ENCODE assay signal across 26 cellular contexts in genomic region chr3:162774613-162775100, GRCh38.
"Had no signal": no experiment of that assay in that cellular context is flagged by ENCODE, and none has a peak within 500 bp of the region (broad histone marks: within the 10 kb centered on the region; RNA-seq: fewer than 3 reads in every experiment).

No MANE protein-coding gene starts in this region.

- H3K36me3 ChIP-seq: esophagus squamous epithelium, gastroesophageal sphincter, neutrophil, spleen, tibial artery, upper lobe of left lung, uterus had no signal

- H3K4me1 ChIP-seq: esophagus squamous epithelium, gastroesophageal sphincter, psoas muscle, spleen, tibial artery, upper lobe of left lung had no signal

- H3K27ac ChIP-seq: epithelial cell of prostate, esophagus squamous epithelium, gastroesophageal sphincter, neutrophil, psoas muscle, spleen, tibial artery, upper lobe of left lung, uterus had no signal

- H3K27me3 ChIP-seq: esophagus squamous epithelium, gastroesophageal sphincter, neutrophil, spleen, tibial artery, upper lobe of left lung, uterus had no signal

- DNase-seq: effector memory CD4-positive, alpha-beta T cell; esophagus squamous epithelium; foreskin fibroblast; glutamatergic neuron; kidney; left colon; left ventricle myocardium superior; mesenchymal stem cell; naive B cell; psoas muscle; retina; spleen; stimulated activated CD4-positive, alpha-beta T cell treated with anti-CD3 and anti-CD28 coated beads, Interleukin-15, amount 100 ng/mL, for 24 hours; stimulated activated CD4-positive, alpha-beta T cell treated with anti-CD3 and anti-CD28 coated beads, Interleukin-1b, Interleukin-23, amount 100 ng/mL, for 48 hours; stimulated activated CD4-positive, alpha-beta T cell treated with anti-CD3 and anti-CD28 coated beads, Interleukin-4, amount 100 ng/mL, for 24 hours; tibial artery; upper lobe of left lung; uterus had no signal

- H3K4me3 Mint-ChIP-seq: naive B cell; nephron; stimulated activated memory B cell treated with anti-CD40 and anti-IgM and Interleukin-4, amounts not matched to agents 10 μg/mL and 1 μg/mL and 100 μg/mL, for 72 hours; stimulated activated naive CD8-positive, alpha-beta T cell treated with anti-CD3 and anti-CD28 coated beads, Interleukin-15, Interleukin-2, amounts not matched to agents 100 ng/mL and 50 ng/mL, for 24 hours had no signal

- H3K4me1 Mint-ChIP-seq: naive B cell; stimulated activated memory B cell treated with anti-CD40 and anti-IgM and Interleukin-4, amounts not matched to agents 10 μg/mL and 1 μg/mL and 100 μg/mL, for 72 hours had no signal

- H3K27me3 Mint-ChIP-seq: naive B cell; stimulated activated memory B cell treated with anti-CD40 and anti-IgM and Interleukin-4, amounts not matched to agents 10 μg/mL and 1 μg/mL and 100 μg/mL, for 72 hours; stimulated activated naive CD8-positive, alpha-beta T cell treated with anti-CD3 and anti-CD28 coated beads, Interleukin-15, Interleukin-2, amounts not matched to agents 100 ng/mL and 50 ng/mL, for 24 hours had no signal

- H3K27ac Mint-ChIP-seq: naive B cell; nephron; stimulated activated memory B cell treated with anti-CD40 and anti-IgM and Interleukin-4, amounts not matched to agents 10 μg/mL and 1 μg/mL and 100 μg/mL, for 72 hours; stimulated activated naive CD8-positive, alpha-beta T cell treated with anti-CD3 and anti-CD28 coated beads, Interleukin-15, Interleukin-2, amounts not matched to agents 100 ng/mL and 50 ng/mL, for 24 hours had no signal

- H3K9me3 Mint-ChIP-seq: nephron had no signal

- H3K36me3 Mint-ChIP-seq: naive B cell; stimulated activated memory B cell treated with anti-CD40 and anti-IgM and Interleukin-4, amounts not matched to agents 10 μg/mL and 1 μg/mL and 100 μg/mL, for 72 hours had no signal

- ATAC-seq: gastroesophageal sphincter; left colon; left ventricle myocardium superior; psoas muscle; sciatic nerve; stimulated activated memory B cell treated with anti-CD40 and anti-IgM and Interleukin-4, amounts not matched to agents 10 μg/mL and 1 μg/mL and 100 μg/mL, for 72 hours had no signal

- H3K9me3 ChIP-seq: esophagus squamous epithelium, gastroesophageal sphincter, neutrophil, psoas muscle, tibial artery, upper lobe of left lung, uterus had no signal

- H3K4me3 ChIP-seq: esophagus squamous epithelium, gastroesophageal sphincter, lung, psoas muscle, spleen, tibial artery, upper lobe of left lung, uterus had no signal
